37 cellular contexts compared by ENCODE assay signal in the genomic region with DNA sequence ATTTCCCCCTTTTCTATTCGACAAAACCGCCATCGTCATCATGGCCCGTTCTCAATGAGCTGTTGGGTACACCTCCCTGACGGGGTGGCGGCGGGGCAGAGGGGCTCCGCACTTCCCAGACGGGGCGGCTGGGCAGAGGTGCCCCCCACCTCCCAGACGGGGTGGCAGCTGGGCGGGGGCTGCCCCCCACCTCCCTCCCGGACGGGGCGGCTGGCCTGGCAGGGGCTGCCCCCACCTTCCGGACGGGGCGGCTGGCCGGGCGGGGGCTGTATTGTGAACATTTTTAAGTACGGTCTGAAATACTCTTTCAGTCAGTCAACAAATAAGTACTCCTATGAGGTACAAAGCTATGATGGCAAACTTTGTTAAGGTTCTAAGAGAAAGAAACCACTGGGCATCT.
DNase-seq lines count a peak whose midpoint lies in the region; ATAC-seq, FAIRE-seq and TF ChIP-seq lines count a peak whose summit lies in the region.
"Had no signal": no experiment of that assay in that cellular context is flagged by ENCODE, and none has a peak within 500 bp of the region (broad histone marks: within the 10 kb centered on the region; RNA-seq: fewer than 3 reads in every experiment).

No MANE protein-coding gene starts in this region.

- intact Hi-C loops in kidney (cut with DNase I): no loop called here
- intact Hi-C loops in ascending aorta (cut with DNase I): no loop called here
- intact Hi-C loops in activated naive CD4-positive, alpha-beta T cell treated with anti-CD3 and anti-CD28 coated beads for 36 hours (cut with micrococcal nuclease): no loop called here

- TF ChIP-seq RAD21 in neural cell (conservative IDR thresholded peaks at IDR 0.05): no peak

- ATAC-seq in GM18505 (IDR thresholded peaks at IDR 0.05; ENCODE audit: unreplicated experiment): no peak
- ATAC-seq: A549; CD8-positive, alpha-beta T cell had no signal

- TF ChIP-seq CTCF in glutamatergic neuron (IDR thresholded peaks at IDR 0.05; ENCODE audit: partially characterized antibody, unreplicated experiment) (no peak), kidney (IDR thresholded peaks at IDR 0.05; ENCODE audit: borderline replicate concordance, extremely low read depth, insufficient read depth) (no peak), neural cell (IDR thresholded peaks at IDR 0.05; ENCODE audit: poor library complexity, severe bottlenecking) (no peak), ascending aorta (IDR thresholded peaks at IDR 0.05) (no peak)

- no peaks in the 10 kb centered on the region for H3K9me3 Mint-ChIP-seq in glutamatergic neuron (ENCODE audit: unreplicated experiment)
- H3K9me3 Mint-ChIP-seq in activated naive CD4-positive, alpha-beta T cell treated with anti-CD3 and anti-CD28 coated beads for 36 hours: peaks cover 5% of the 10 kb centered on the region

- no peaks in the 10 kb centered on the region for H3K27me3 Mint-ChIP-seq in glutamatergic neuron (ENCODE audit: unreplicated experiment)
- no peaks in the 10 kb centered on the region for H3K27me3 Mint-ChIP-seq in activated naive CD4-positive, alpha-beta T cell treated with anti-CD3 and anti-CD28 coated beads for 36 hours (ENCODE audit: low read depth)
- H3K27me3 Mint-ChIP-seq: B cell; CD4-positive, alpha-beta memory T cell; CD4-positive, alpha-beta T cell; CD4-positive, CD25-positive, alpha-beta regulatory T cell; CD8-positive, alpha-beta memory T cell had no signal

- no peak for TF ChIP-seq EP300 in neural cell (conservative IDR thresholded peaks at IDR 0.05; ENCODE audit: poor library complexity, severe bottlenecking)

- H3K4me1 Mint-ChIP-seq in glutamatergic neuron (ENCODE audit: low read depth, unreplicated experiment): no peaks in the 10 kb centered on the region
- H3K4me1 Mint-ChIP-seq in activated naive CD4-positive, alpha-beta T cell treated with anti-CD3 and anti-CD28 coated beads for 36 hours (ENCODE audit: low read depth): no peaks in the 10 kb centered on the region
- H3K4me1 Mint-ChIP-seq: B cell; CD14-positive monocyte; CD4-positive, alpha-beta memory T cell; CD4-positive, CD25-positive, alpha-beta regulatory T cell; CD8-positive, alpha-beta memory T cell had no signal

- H2AFZ ChIP-seq in Karpas-422 (ENCODE audit: low read length) (no peak overlapping the region), neural cell (ENCODE audit: low read depth, low read length) (no peak overlapping the region)

- H3K27me3 ChIP-seq in Karpas-422 (ENCODE audit: low read length): no peaks in the 10 kb centered on the region
- no peaks in the 10 kb centered on the region for H3K27me3 ChIP-seq in neural cell (ENCODE audit: insufficient read depth, low read depth, low read length)
- H3K27me3 ChIP-seq in ascending aorta: no peaks in the 10 kb centered on the region
- H3K27me3 ChIP-seq: BE2C; BLaER1; BLaER1 treated with 17β-estradiol and CSF1 and Interleukin-3, amounts not matched to agents 10 nM and 100 nM had no signal

- TF ChIP-seq POLR2A in GM18505 (IDR thresholded peaks at IDR 0.05; ENCODE audit: borderline replicate concordance, extremely low read depth, insufficient read depth, insufficient read length): no peak

- H3K9me2 ChIP-seq in Karpas-422 (replicated peaks; ENCODE audit: insufficient read depth, low read length): no peaks in the 10 kb centered on the region
- H3K9me2 ChIP-seq in neural cell (ENCODE audit: insufficient read depth, low read length): no peaks in the 10 kb centered on the region

- CTCF ChIA-PET in activated naive CD4-positive, alpha-beta T cell treated with anti-CD3 and anti-CD28 coated beads for 36 hours (lab: Charles Lee): no interaction called here

- no peak overlapping the region for H3K27ac Mint-ChIP-seq in glutamatergic neuron (ENCODE audit: unreplicated experiment)
- no peak overlapping the region for H3K27ac Mint-ChIP-seq in activated naive CD4-positive, alpha-beta T cell treated with anti-CD3 and anti-CD28 coated beads for 36 hours
- H3K27ac Mint-ChIP-seq: B cell; CD14-positive monocyte; CD4-positive, alpha-beta memory T cell; CD4-positive, alpha-beta T cell; CD4-positive, CD25-positive, alpha-beta regulatory T cell; CD8-positive, alpha-beta T cell had no signal

- H3K36me3 ChIP-seq in Karpas-422 (ENCODE audit: insufficient read depth, low read length): no peaks in the 10 kb centered on the region
- H3K36me3 ChIP-seq in kidney (ENCODE audit: control insufficient read depth in 1 of 2, insufficient read depth in 2 of 2, low read length in 2 of 2): no peaks in the 10 kb centered on the region
- peaks cover 3% of the 10 kb centered on the region for H3K36me3 ChIP-seq in neural cell (ENCODE audit: insufficient read depth, low read length)
- H3K36me3 ChIP-seq in ascending aorta: no peaks in the 10 kb centered on the region
- H3K36me3 ChIP-seq: BE2C; BLaER1; BLaER1 treated with 17β-estradiol and CSF1 and Interleukin-3, amounts not matched to agents 10 nM and 100 nM had no signal

- no peak for FAIRE-seq in kidney (lab: Jason Lieb, UNC)
- FAIRE-seq: A204.1, A549, D721Med had no signal

- no peak overlapping the region for H3K4me3 Mint-ChIP-seq in glutamatergic neuron (ENCODE audit: unreplicated experiment)
- H3K4me3 Mint-ChIP-seq in activated naive CD4-positive, alpha-beta T cell treated with anti-CD3 and anti-CD28 coated beads for 36 hours: no peak overlapping the region
- H3K4me3 Mint-ChIP-seq: B cell; CD14-positive monocyte; CD4-positive, alpha-beta memory T cell; CD4-positive, alpha-beta T cell; CD4-positive, CD25-positive, alpha-beta regulatory T cell; CD8-positive, alpha-beta memory T cell; CD8-positive, alpha-beta T cell had no signal

- H4K20me1 ChIP-seq in Karpas-422 (ENCODE audit: insufficient read depth, low read depth, low read length) (no peaks in the 10 kb centered on the region), neural cell (ENCODE audit: insufficient read depth) (no peaks in the 10 kb centered on the region)
- H4K20me1 ChIP-seq: BLaER1; BLaER1 treated with 17β-estradiol and CSF1 and Interleukin-3, amounts not matched to agents 10 nM and 100 nM had no signal

- no peak overlapping the region for H3K4me2 ChIP-seq in Karpas-422 (ENCODE audit: low read depth, low read length, poor library complexity, severe bottlenecking)
- H3K4me2 ChIP-seq in neural cell (ENCODE audit: low read length): no peak overlapping the region
- H3K4me2 ChIP-seq: A549; BLaER1; BLaER1 treated with 17β-estradiol and CSF1 and Interleukin-3, amounts not matched to agents 10 nM and 100 nM had no signal

- H3K4me3 ChIP-seq in Karpas-422 (ENCODE audit: low read length) (no peak overlapping the region), kidney (ENCODE audit: low read length in 2 of 2) (no peak overlapping the region), neural cell (ENCODE audit: low read length) (no peak overlapping the region), ascending aorta (no peak overlapping the region)
- H3K4me3 ChIP-seq: A549; BLaER1; BLaER1 treated with 17β-estradiol and CSF1 and Interleukin-3, amounts not matched to agents 10 nM and 100 nM had no signal

- H3K4me1 ChIP-seq in Karpas-422 (ENCODE audit: low read length): peaks cover 36% of the 10 kb centered on the region
- H3K4me1 ChIP-seq in kidney (ENCODE audit: control insufficient read depth in 1 of 2, insufficient read depth in 1 of 2, low read depth in 1 of 2, low read length in 2 of 2): no peaks in the 10 kb centered on the region
- no peaks in the 10 kb centered on the region for H3K4me1 ChIP-seq in ascending aorta
- H3K4me1 ChIP-seq: A549; BE2C; BLaER1; BLaER1 treated with 17β-estradiol and CSF1 and Interleukin-3, amounts not matched to agents 10 nM and 100 nM; Caco-2 had no signal

- no peaks in the 10 kb centered on the region for H3K36me3 Mint-ChIP-seq in glutamatergic neuron (ENCODE audit: unreplicated experiment)
- H3K36me3 Mint-ChIP-seq in activated naive CD4-positive, alpha-beta T cell treated with anti-CD3 and anti-CD28 coated beads for 36 hours (ENCODE audit: low read depth): no peaks in the 10 kb centered on the region
- H3K36me3 Mint-ChIP-seq: CD14-positive monocyte; CD4-positive, alpha-beta memory T cell; CD4-positive, CD25-positive, alpha-beta regulatory T cell; CD8-positive, alpha-beta memory T cell; CD8-positive, alpha-beta T cell had no signal

- peak; percentile 7 for DNase-seq in Karpas-422
- peak; percentile 20 for DNase-seq in glutamatergic neuron
- DNase-seq in kidney: peak; percentile 32
- no peak for DNase-seq in ascending aorta (ENCODE audit: low spot score in 2 of 2)
- DNase-seq in activated naive CD4-positive, alpha-beta T cell treated with anti-CD3 and anti-CD28 coated beads for 36 hours: no peak
- no peak for DNase-seq in superior temporal gyrus (ENCODE audit: extremely low spot score)
- DNase-seq: 8988T; ACHN; AML-193; BE2C; C1 segment of cervical spinal cord; Caco-2; Calu3; CD4-positive, alpha-beta memory T cell; CD4-positive, alpha-beta T cell; CD4-positive, CD25-positive, alpha-beta regulatory T cell; CD8-positive, alpha-beta memory T cell; CD8-positive, alpha-beta T cell; COR-L47; DMS 273 treated with DMSO at 0.1 percent for 48 hours; DMS153; DMS53; DMS79; DMS79 treated with DMSO at 0.1 percent for 48 hours; DND-41; EL had no signal

- H3K27ac ChIP-seq in Karpas-422 (ENCODE audit: low read length) (no peak overlapping the region), kidney (ENCODE audit: low read depth in 2 of 2, low read length in 2 of 2) (no peak overlapping the region), neural cell (ENCODE audit: low read length) (peak overlapping the region; percentile 93), ascending aorta (no peak overlapping the region)
- H3K27ac ChIP-seq: 22Rv1; A549; BLaER1; BLaER1 treated with 17β-estradiol and CSF1 and Interleukin-3, amounts not matched to agents 10 nM and 100 nM; C4-2B had no signal

- H3K9me3 ChIP-seq in Karpas-422 (ENCODE audit: low read length) (no peaks in the 10 kb centered on the region), kidney (ENCODE audit: control insufficient read depth in 1 of 2, low read length in 2 of 2) (no peaks in the 10 kb centered on the region), neural cell (ENCODE audit: low read length) (no peaks in the 10 kb centered on the region), ascending aorta (peaks cover 0 to 3% of the 10 kb centered on the region in 2 donors)
- H3K9me3 ChIP-seq: A549; BE2C; BLaER1; BLaER1 treated with 17β-estradiol and CSF1 and Interleukin-3, amounts not matched to agents 10 nM and 100 nM; Caco-2 had no signal

- no peaks in the 10 kb centered on the region for H3F3A ChIP-seq in neural cell (ENCODE audit: insufficient read depth, low read length, poor library complexity, severe bottlenecking)

- H3K79me2 ChIP-seq in Karpas-422 (ENCODE audit: low read length): no peaks in the 10 kb centered on the region
- no peaks in the 10 kb centered on the region for H3K79me2 ChIP-seq in neural cell (replicated peaks; ENCODE audit: insufficient read depth, low read length)

- H3K9ac ChIP-seq in Karpas-422 (ENCODE audit: low read length): no peak overlapping the region
- H3K9ac ChIP-seq in kidney (ENCODE audit: low read length in 2 of 2): no peak overlapping the region
- H3K9ac ChIP-seq in neural cell (ENCODE audit: low read length): no peak overlapping the region
- H3K9ac ChIP-seq: BLaER1; BLaER1 treated with 17β-estradiol and CSF1 and Interleukin-3, amounts not matched to agents 10 nM and 100 nM had no signal

Comparison
In these comparisons a context has a peak if more than half of its experiments do, and no peak if none do; other contexts are left out.
1. DNase-seq: peak in Karpas-422 (single experiment), glutamatergic neuron (single experiment) and kidney (single experiment); none in ascending aorta (0 of 2), activated naive CD4-positive, alpha-beta T cell treated with anti-CD3 and anti-CD28 coated beads for 36 hours (single experiment) and superior temporal gyrus (single experiment).